ENCODE assay signal across 17 cellular contexts in genomic region chr20:63325554-63326313, GRCh38. TPM values are rescaled to one million over a fixed set of nuclear protein-coding genes. Genes with fewer than 3 reads are reported as not detected.
"Had no signal": no experiment of that assay in that cellular context is flagged by ENCODE, and none has a peak within 500 bp of the region (broad histone marks: within the 10 kb centered on the region; RNA-seq: fewer than 3 reads in every experiment).

No MANE protein-coding gene starts in this region.

- H3K27me3 ChIP-seq: body of pancreas, testis had no signal

- ATAC-seq: body of pancreas; naive thymus-derived CD4-positive, alpha-beta T cell; sciatic nerve; stimulated activated naive CD8-positive, alpha-beta T cell treated with anti-CD3 and anti-CD28 coated beads, Interleukin-15, amount 100 ng/mL, for 72 hours had no signal

- H3K4me1 ChIP-seq: body of pancreas, prostate gland, testis had no signal

- H3K4me3 ChIP-seq: body of pancreas, lung, prostate gland, testis had no signal

- H3K27ac ChIP-seq: body of pancreas, prostate gland, testis had no signal

- H3K9me3 ChIP-seq: body of pancreas, prostate gland, testis had no signal

- H3K36me3 ChIP-seq: prostate gland had no signal

- DNase-seq: activated CD4-positive, alpha-beta T cell treated with anti-CD3 and anti-CD28 coated beads, Interleukin-2, amount 50 U/mL, for 4 hours; activated CD4-positive, CD25-positive, alpha-beta regulatory T cell treated with anti-CD3 and anti-CD28 coated beads, Interleukin-2, amount 50 U/mL, for 72 hours; activated naive CD4-positive, alpha-beta T cell treated with Interleukin-2 at 50 U/mL for 16 hours; hippocampal formation; kidney glomerular epithelial cell; midbrain; naive thymus-derived CD4-positive, alpha-beta T cell; nucleus accumbens; stimulated activated CD4-positive, alpha-beta T cell treated with anti-CD3 and anti-CD28 coated beads, Interleukin-2, amount 100 ng/mL, for 48 hours; stimulated activated naive CD8-positive, alpha-beta T cell treated with anti-CD3 and anti-CD28 coated beads, Interleukin-15, amount 100 ng/mL, for 72 hours; testis had no signal

RNA-seq across cellular contexts. Expression of gene COL20A1, which starts 32.7 kb away (rescaled TPM):
- total RNA-seq: body of pancreas, epithelial cell of proximal tubule had no signal
- polyA plus RNA-seq: naive thymus-derived CD4-positive, alpha-beta T cell; urinary bladder had no signal

RNA-seq across cellular contexts. Expression of gene CHRNA4, which starts 35.4 kb away (rescaled TPM):
- total RNA-seq: body of pancreas; epithelial cell of proximal tubule; naive thymus-derived CD4-positive, alpha-beta T cell had no signal
- polyA plus RNA-seq: naive thymus-derived CD4-positive, alpha-beta T cell; urinary bladder had no signal
